In the genomic region with DNA sequence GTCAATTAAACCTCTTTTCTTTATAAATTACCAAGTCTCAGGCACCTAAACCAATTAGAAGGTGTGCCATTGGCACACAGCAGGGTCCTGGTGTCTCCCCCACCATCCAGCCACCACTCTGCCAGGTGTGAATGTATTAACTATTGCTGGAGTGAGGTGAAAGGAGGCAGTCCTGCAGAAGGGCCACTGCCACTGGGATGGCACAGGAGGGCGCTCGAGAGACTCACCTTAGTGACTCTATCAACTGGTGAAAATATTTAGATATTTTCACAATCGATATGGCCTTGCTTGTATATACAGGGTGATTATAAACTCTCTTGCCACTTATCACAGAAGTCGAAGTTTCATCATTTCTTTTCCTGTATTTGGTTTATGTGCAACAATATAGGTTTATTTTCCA, we compare ENCODE assay signal across 15 cellular contexts.
A peak's percentile ranks its signal among the peaks of the same experiment; 100 is the strongest.
DNase-seq lines count a peak whose midpoint lies in the region; ATAC-seq, FAIRE-seq and TF ChIP-seq lines count a peak whose summit lies in the region.
"Had no signal": no experiment of that assay in that cellular context is flagged by ENCODE, and none has a peak within 500 bp of the region (broad histone marks: within the 10 kb centered on the region; RNA-seq: fewer than 3 reads in every experiment).

No MANE protein-coding gene starts in this region.

- H3K4me3 ChIP-seq in GM12875 (ENCODE audit: low read depth, low read length) (no peak overlapping the region), endothelial cell of umbilical vein (replicated peaks in 1 of 3; ENCODE audit: insufficient read depth in 1 of 3, low read depth in 1 of 3, low read length in 3 of 3) (no peak overlapping the region)

- dilution Hi-C loops in endothelial cell of umbilical vein (cut with MboI; ENCODE audit: extremely low pct_ligation_motif_present, low sequenced_read_pairs), result no loop called here

- no peak overlapping the region for H3K9ac ChIP-seq in endothelial cell of umbilical vein (replicated peaks; ENCODE audit: extremely low read depth, insufficient read depth, low read length)

- intact Hi-C loops in endothelial cell of umbilical vein (cut with micrococcal nuclease), result loop anchor here (5.0 kb wide), 1 partner anchor 605 kb away; no protein-coding TSS in a partner anchor

- H3K36me3 ChIP-seq in endothelial cell of umbilical vein (ENCODE audit: control insufficient read depth in 2 of 2, extremely low read depth in 1 of 2, insufficient read depth in 2 of 2, low read length in 2 of 2), result no peaks in the 10 kb centered on the region

- peaks cover 7 to 21% of the 10 kb centered on the region in 2 experiments for H3K27me3 ChIP-seq in endothelial cell of umbilical vein (ENCODE audit: control insufficient read depth in 2 of 2, insufficient read depth in 2 of 2, low read length in 2 of 2)

- DNase-seq in NCI-H82 treated with DMSO at 0.1 percent for 48 hours (lab: John Stamatoyannopoulos, UW; ENCODE audit: unreplicated experiment) (peak; percentile 7), endothelial cell of umbilical vein (ENCODE audit: low read depth, low spot score) (peak; percentile 9), SK-N-DZ (ENCODE audit: low spot score) (no peak), NCI-H1092 (lab: John Stamatoyannopoulos, UW) (no peak), frontal cortex (ENCODE audit: low spot score in 2 of 2) (no peak)
- DNase-seq: activated CD4-positive, alpha-beta T cell treated with anti-CD3 and anti-CD28 coated beads for 1 hour; activated T-cell treated with anti-CD3 and anti-CD28 coated beads, Interleukin-2, amount 50 U/mL, for 48 hours; NCI-H1436; NCI-H526 treated with DMSO at 0.1 percent for 48 hours had no signal

- CTCF ChIA-PET in endothelial cell of umbilical vein (lab: Charles Lee), result interaction anchor here (1.0 to 2.4 kb wide), 5 partner anchors 9 to 606 kb away, joined by 3 to 16 read pairs (median 5); no protein-coding TSS in a partner anchor

- no peak for TF ChIP-seq POLR2A in endothelial cell of umbilical vein (IDR thresholded peaks at IDR 0.05; ENCODE audit: low read depth, low read length)

- BruUV-seq in endothelial cell of umbilical vein (replicated peaks; lab: Mats Ljungman, UMichigan), result no TSS peak

- H3K9me3 ChIP-seq in endothelial cell of umbilical vein (replicated peaks; ENCODE audit: control insufficient read depth, insufficient read depth, low read length), result no peaks in the 10 kb centered on the region

- no peaks in the 10 kb centered on the region for H3K79me2 ChIP-seq in endothelial cell of umbilical vein (ENCODE audit: control insufficient read depth, insufficient read depth, low read length)

- no peak for FAIRE-seq in endothelial cell of umbilical vein (lab: Jason Lieb, UNC)
- FAIRE-seq in frontal cortex (lab: Jason Lieb, UNC), result no peak
- FAIRE-seq: astrocyte, endometrium, urothelium cell line had no signal

- POLR2A ChIA-PET in endothelial cell of umbilical vein (lab: Charles Lee), result no interaction called here

- no peak overlapping the region for H2AFZ ChIP-seq in endothelial cell of umbilical vein (ENCODE audit: low read depth, low read length)

- no peaks in the 10 kb centered on the region for H3K9me1 ChIP-seq in endothelial cell of umbilical vein (replicated peaks; ENCODE audit: control insufficient read depth, extremely low read depth, insufficient read depth, low read length)

- ATAC-seq in GM18873 (IDR thresholded peaks at IDR 0.05; ENCODE audit: low FRiP score, unreplicated experiment), result no peak

- TF ChIP-seq CTCF in 22Rv1 (IDR thresholded peaks at IDR 0.05), result peak; percentile 64
- TF ChIP-seq CTCF in GM12875 (IDR thresholded peaks at IDR 0.05; ENCODE audit: borderline replicate concordance, insufficient read depth, low read depth, low read length), result peak; percentile 39; the same call in 1 of the 2 replicates
- TF ChIP-seq CTCF in endothelial cell of umbilical vein (IDR thresholded peaks at IDR 0.05; ENCODE audit: extremely low read depth in 1 of 2, insufficient read depth in 1 of 2, low read depth in 1 of 2, low read length in 2 of 2), result peak; percentile 23 to 52

- no peak overlapping the region for H3K27ac ChIP-seq in 22Rv1
- no peak overlapping the region for H3K27ac ChIP-seq in endothelial cell of umbilical vein (ENCODE audit: insufficient read depth, low read depth, low read length)

- no peaks in the 10 kb centered on the region for H3K4me1 ChIP-seq in endothelial cell of umbilical vein (ENCODE audit: control insufficient read depth, extremely low read depth, insufficient read depth, low read length)

- no peaks in the 10 kb centered on the region for H4K20me1 ChIP-seq in endothelial cell of umbilical vein (replicated peaks; ENCODE audit: control insufficient read depth, extremely low read depth, insufficient read depth, low read length)

- H3K4me2 ChIP-seq in endothelial cell of umbilical vein (ENCODE audit: insufficient read depth, low read length), result no peak overlapping the region

TF ChIP-seq in endothelial cell of umbilical vein, 7 proteins besides CTCF, POLR2A, EP300 and RAD21:
- TF ChIP-seq JUN (IDR thresholded peaks at IDR 0.05; ENCODE audit: borderline replicate concordance, insufficient read depth, insufficient read length, low read depth), result no peak
- TF ChIP-seq POLR2AphosphoS5 (IDR thresholded peaks at IDR 0.05; ENCODE audit: insufficient read depth, low read depth, low read length), result no peak
- TF ChIP-seq, protein P1, sequence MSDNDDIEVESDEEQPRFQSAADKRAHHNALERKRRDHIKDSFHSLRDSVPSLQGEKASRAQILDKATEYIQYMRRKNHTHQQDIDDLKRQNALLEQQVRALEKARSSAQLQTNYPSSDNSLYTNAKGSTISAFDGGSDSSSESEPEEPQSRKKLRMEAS (IDR thresholded peaks at IDR 0.05; ENCODE audit: insufficient read depth, insufficient read length), result no peak
- no peak for TF ChIP-seq FOS (IDR thresholded peaks at IDR 0.05; ENCODE audit: borderline replicate concordance, insufficient read depth, low read length)
- TF ChIP-seq EZH2 (IDR thresholded peaks at IDR 0.05; ENCODE audit: borderline replicate concordance, low read depth, low read length, severe bottlenecking), result no peak
- no peak for TF ChIP-seq MYC (IDR thresholded peaks at IDR 0.05; ENCODE audit: low read depth, low read length)
- no peak for TF ChIP-seq GATA2 (IDR thresholded peaks at IDR 0.05; ENCODE audit: insufficient read depth, insufficient read length, low read depth, low read length)

Comparison
In these comparisons a context has a peak if more than half of its experiments do, and no peak if none do; other contexts are left out.
1. DNase-seq: peak in NCI-H82 treated with DMSO at 0.1 percent for 48 hours (single experiment) and endothelial cell of umbilical vein (single experiment); none in SK-N-DZ (single experiment), NCI-H1092 (single experiment) and frontal cortex (0 of 2).
2. Peak in every context shown above with its lines, with median percentiles within 50 percentile points of each other: CTCF ChIP-seq.